Comparison of ENCODE assay signal across 8 cellular contexts in genomic region chr7:74289660-74290589, GRCh38. TPM values are rescaled to one million over a fixed set of nuclear protein-coding genes. Genes with fewer than 3 reads are reported as not detected.
DNase-seq lines count a peak whose midpoint lies in the region; ATAC-seq and TF ChIP-seq lines count a peak whose summit lies in the region.

No MANE protein-coding gene starts in this region.

- H3K4me3 Mint-ChIP-seq in effector memory CD8-positive, alpha-beta T cell: peak overlapping the region; percentile 71 to 78

- peak overlapping the region; percentile 64 for H3K27ac ChIP-seq in GM23248
- peak overlapping the region; percentile 75 to 81 for H3K27ac ChIP-seq in tibial artery

- no peak overlapping the region for H3K27ac Mint-ChIP-seq in effector memory CD8-positive, alpha-beta T cell

- H3K4me2 ChIP-seq in GM23248 (ENCODE audit: unreplicated experiment): peak overlapping the region; percentile 78

- H3K9me2 ChIP-seq in GM23248 (ENCODE audit: insufficient read depth): no peaks in the 10 kb centered on the region

- 1 to 3% methylated on average over 29 to 57 of the region's 59 CpGs for WGBS in GM23248 (ENCODE audit: low coverage in 1 of 2, low lambda C conversion rate in 2 of 2, missing lambda C conversion rate in 2 of 2), 2 experiments

- peak overlapping the region; percentile 96 for H3K9ac ChIP-seq in GM23248

- ATAC-seq in effector memory CD8-positive, alpha-beta T cell (replicated peaks): peak; percentile 52
- no peak for ATAC-seq in HG02571 (IDR thresholded peaks at IDR 0.05; ENCODE audit: unreplicated experiment)
- ATAC-seq in left lobe of liver: no peak

- H3K4me1 ChIP-seq in GM23248 (ENCODE audit: insufficient read depth) (peaks cover 24% of the 10 kb centered on the region), tibial artery (peaks cover 0 to 46% (median 29%) of the 10 kb centered on the region in 4 donors)

- no peaks in the 10 kb centered on the region for H3K36me3 Mint-ChIP-seq in effector memory CD8-positive, alpha-beta T cell (ENCODE audit: insufficient read depth)

- no peaks in the 10 kb centered on the region for H3K9me3 Mint-ChIP-seq in effector memory CD8-positive, alpha-beta T cell

- peaks cover 60% of the 10 kb centered on the region for H3K79me2 ChIP-seq in GM23248 (ENCODE audit: insufficient read depth)

- TF ChIP-seq CTCF in AG09309 (IDR thresholded peaks at IDR 0.05; ENCODE audit: control insufficient read depth, insufficient read depth, low read depth, low read length, missing control alignments) (no peak), WI38 (IDR thresholded peaks at IDR 0.05; ENCODE audit: low read depth, low read length) (no peak), tibial artery (IDR thresholded peaks at IDR 0.05) (no peak)

- H3K27me3 ChIP-seq in GM23248 (replicated peaks; ENCODE audit: insufficient read depth) (no peaks in the 10 kb centered on the region), tibial artery (no peaks in the 10 kb centered on the region)

- H3K36me3 ChIP-seq in GM23248 (ENCODE audit: low read depth) (no peaks in the 10 kb centered on the region), tibial artery (no peaks in the 10 kb centered on the region)

- H2AFZ ChIP-seq in GM23248: peak overlapping the region; percentile 41

- H3K9me3 ChIP-seq in GM23248 (ENCODE audit: low read depth): no peaks in the 10 kb centered on the region
- H3K9me3 ChIP-seq in tibial artery: no peaks in the 10 kb centered on the region

- peaks cover 21 to 31% of the 10 kb centered on the region in 2 donors for H3K4me1 Mint-ChIP-seq in effector memory CD8-positive, alpha-beta T cell (ENCODE audit: low read depth in 2 of 2)

- H3K4me3 ChIP-seq in AG09309 (ENCODE audit: control insufficient read depth, low read depth, low read length) (peak overlapping the region; percentile 88), GM23248 (peak overlapping the region; percentile 84), WI38 (ENCODE audit: low read depth, low read length) (peak overlapping the region; percentile 73), tibial artery (peak overlapping the region; percentile 64 to 93)

- no peaks in the 10 kb centered on the region for H4K20me1 ChIP-seq in GM23248 (ENCODE audit: insufficient read depth)

- intact Hi-C loops in tibial artery (cut with DNase I; ENCODE audit: low total_unique reads): no loop called here

- H3K27me3 Mint-ChIP-seq in effector memory CD8-positive, alpha-beta T cell: no peaks in the 10 kb centered on the region

- 0 out of 2 replicates have a peak, but pooled peaks cover 11% of the 10 kb centered on the region for H3F3A ChIP-seq in GM23248 (ENCODE audit: insufficient read depth)

- in situ Hi-C loops in GM23248 (cut with MboI): no loop called here

- DNase-seq in AG09309 (ENCODE audit: low read depth) (no peak), GM23248 (peak; percentile 84), midbrain (lab: John Stamatoyannopoulos, UW) (peak; percentile 66), tibial artery (peak; percentile 59 to 85), left lobe of liver (ENCODE audit: low spot score) (no peak)
- peak; percentile 44 to 47 (median 46) for DNase-seq in effector memory CD8-positive, alpha-beta T cell

RNA-seq across cellular contexts. Expression of gene CLIP2, which starts 0.7 kb away (rescaled TPM):
- total RNA-seq in GM23248 (2014; rRNA removed; shearing (Covaris generic)): 40.7 and 49.4 TPM in 2 replicates
- 13.0 and 13.2 TPM in 2 replicates for polyA plus RNA-seq in GM23248 (2016; fragmentation: Nextera tagmentation; extraction: Ambion mirVana)
- total RNA-seq in left lobe of liver: 5.4 TPM

RNA-seq across cellular contexts. Expression of gene RFC2, which starts 35.7 kb away (rescaled TPM):
- total RNA-seq in GM23248 (2014; rRNA removed; shearing (Covaris generic)): 15.9 and 23.1 TPM in 2 replicates
- 33.2 and 34.6 TPM in 2 replicates for polyA plus RNA-seq in GM23248 (2016; fragmentation: Nextera tagmentation; extraction: Ambion mirVana)
- total RNA-seq in left lobe of liver: 11.3 TPM

Comparison
In these comparisons a context has a peak if more than half of its experiments do, and no peak if none do; other contexts are left out.
1. DNase-seq: peak in GM23248 (single experiment), effector memory CD8-positive, alpha-beta T cell (3 of 3), midbrain (single experiment) and tibial artery (2 of 2); none in AG09309 (single experiment) and left lobe of liver (single experiment).
2. Peak in every context shown above with its lines, with median percentiles within 50 percentile points of each other: H3K4me3 ChIP-seq.